Comparison of ENCODE assay signal across 1 cellular context in genomic region chrX:64427281-64427680, GRCh38.
TF ChIP-seq lines count a peak whose summit lies in the region.

No MANE protein-coding gene starts in this region.

TF ChIP-seq in GM23338, 12 proteins besides CTCF, POLR2A, EP300 and RAD21:
- TF ChIP-seq, protein P1, sequence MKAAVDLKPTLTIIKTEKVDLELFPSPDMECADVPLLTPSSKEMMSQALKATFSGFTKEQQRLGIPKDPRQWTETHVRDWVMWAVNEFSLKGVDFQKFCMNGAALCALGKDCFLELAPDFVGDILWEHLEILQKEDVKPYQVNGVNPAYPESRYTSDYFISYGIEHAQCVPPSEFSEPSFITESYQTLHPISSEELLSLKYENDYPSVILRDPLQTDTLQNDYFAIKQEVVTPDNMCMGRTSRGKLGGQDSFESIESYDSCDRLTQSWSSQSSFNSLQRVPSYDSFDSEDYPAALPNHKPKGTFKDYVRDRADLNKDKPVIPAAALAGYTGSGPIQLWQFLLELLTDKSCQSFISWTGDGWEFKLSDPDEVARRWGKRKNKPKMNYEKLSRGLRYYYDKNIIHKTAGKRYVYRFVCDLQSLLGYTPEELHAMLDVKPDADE (IDR thresholded peaks at IDR 0.05) = no peak
- TF ChIP-seq, protein P2, sequence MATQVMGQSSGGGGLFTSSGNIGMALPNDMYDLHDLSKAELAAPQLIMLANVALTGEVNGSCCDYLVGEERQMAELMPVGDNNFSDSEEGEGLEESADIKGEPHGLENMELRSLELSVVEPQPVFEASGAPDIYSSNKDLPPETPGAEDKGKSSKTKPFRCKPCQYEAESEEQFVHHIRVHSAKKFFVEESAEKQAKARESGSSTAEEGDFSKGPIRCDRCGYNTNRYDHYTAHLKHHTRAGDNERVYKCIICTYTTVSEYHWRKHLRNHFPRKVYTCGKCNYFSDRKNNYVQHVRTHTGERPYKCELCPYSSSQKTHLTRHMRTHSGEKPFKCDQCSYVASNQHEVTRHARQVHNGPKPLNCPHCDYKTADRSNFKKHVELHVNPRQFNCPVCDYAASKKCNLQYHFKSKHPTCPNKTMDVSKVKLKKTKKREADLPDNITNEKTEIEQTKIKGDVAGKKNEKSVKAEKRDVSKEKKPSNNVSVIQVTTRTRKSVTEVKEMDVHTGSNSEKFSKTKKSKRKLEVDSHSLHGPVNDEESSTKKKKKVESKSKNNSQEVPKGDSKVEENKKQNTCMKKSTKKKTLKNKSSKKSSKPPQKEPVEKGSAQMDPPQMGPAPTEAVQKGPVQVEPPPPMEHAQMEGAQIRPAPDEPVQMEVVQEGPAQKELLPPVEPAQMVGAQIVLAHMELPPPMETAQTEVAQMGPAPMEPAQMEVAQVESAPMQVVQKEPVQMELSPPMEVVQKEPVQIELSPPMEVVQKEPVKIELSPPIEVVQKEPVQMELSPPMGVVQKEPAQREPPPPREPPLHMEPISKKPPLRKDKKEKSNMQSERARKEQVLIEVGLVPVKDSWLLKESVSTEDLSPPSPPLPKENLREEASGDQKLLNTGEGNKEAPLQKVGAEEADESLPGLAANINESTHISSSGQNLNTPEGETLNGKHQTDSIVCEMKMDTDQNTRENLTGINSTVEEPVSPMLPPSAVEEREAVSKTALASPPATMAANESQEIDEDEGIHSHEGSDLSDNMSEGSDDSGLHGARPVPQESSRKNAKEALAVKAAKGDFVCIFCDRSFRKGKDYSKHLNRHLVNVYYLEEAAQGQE (IDR thresholded peaks at IDR 0.05; ENCODE audit: unreplicated experiment) = no peak
- TF ChIP-seq EZH2phosphoT487 (IDR thresholded peaks at IDR 0.05; ENCODE audit: unreplicated experiment) (no peak), NANOG (IDR thresholded peaks at IDR 0.05; ENCODE audit: borderline replicate concordance) (no peak), JUNB (IDR thresholded peaks at IDR 0.05; ENCODE audit: unreplicated experiment) (no peak), STAT1 (IDR thresholded peaks at IDR 0.05; ENCODE audit: unreplicated experiment) (no peak), ZNF114 (CRISPR knock-in tag; IDR thresholded peaks at IDR 0.05) (no peak)
- TF ChIP-seq, protein P3, sequence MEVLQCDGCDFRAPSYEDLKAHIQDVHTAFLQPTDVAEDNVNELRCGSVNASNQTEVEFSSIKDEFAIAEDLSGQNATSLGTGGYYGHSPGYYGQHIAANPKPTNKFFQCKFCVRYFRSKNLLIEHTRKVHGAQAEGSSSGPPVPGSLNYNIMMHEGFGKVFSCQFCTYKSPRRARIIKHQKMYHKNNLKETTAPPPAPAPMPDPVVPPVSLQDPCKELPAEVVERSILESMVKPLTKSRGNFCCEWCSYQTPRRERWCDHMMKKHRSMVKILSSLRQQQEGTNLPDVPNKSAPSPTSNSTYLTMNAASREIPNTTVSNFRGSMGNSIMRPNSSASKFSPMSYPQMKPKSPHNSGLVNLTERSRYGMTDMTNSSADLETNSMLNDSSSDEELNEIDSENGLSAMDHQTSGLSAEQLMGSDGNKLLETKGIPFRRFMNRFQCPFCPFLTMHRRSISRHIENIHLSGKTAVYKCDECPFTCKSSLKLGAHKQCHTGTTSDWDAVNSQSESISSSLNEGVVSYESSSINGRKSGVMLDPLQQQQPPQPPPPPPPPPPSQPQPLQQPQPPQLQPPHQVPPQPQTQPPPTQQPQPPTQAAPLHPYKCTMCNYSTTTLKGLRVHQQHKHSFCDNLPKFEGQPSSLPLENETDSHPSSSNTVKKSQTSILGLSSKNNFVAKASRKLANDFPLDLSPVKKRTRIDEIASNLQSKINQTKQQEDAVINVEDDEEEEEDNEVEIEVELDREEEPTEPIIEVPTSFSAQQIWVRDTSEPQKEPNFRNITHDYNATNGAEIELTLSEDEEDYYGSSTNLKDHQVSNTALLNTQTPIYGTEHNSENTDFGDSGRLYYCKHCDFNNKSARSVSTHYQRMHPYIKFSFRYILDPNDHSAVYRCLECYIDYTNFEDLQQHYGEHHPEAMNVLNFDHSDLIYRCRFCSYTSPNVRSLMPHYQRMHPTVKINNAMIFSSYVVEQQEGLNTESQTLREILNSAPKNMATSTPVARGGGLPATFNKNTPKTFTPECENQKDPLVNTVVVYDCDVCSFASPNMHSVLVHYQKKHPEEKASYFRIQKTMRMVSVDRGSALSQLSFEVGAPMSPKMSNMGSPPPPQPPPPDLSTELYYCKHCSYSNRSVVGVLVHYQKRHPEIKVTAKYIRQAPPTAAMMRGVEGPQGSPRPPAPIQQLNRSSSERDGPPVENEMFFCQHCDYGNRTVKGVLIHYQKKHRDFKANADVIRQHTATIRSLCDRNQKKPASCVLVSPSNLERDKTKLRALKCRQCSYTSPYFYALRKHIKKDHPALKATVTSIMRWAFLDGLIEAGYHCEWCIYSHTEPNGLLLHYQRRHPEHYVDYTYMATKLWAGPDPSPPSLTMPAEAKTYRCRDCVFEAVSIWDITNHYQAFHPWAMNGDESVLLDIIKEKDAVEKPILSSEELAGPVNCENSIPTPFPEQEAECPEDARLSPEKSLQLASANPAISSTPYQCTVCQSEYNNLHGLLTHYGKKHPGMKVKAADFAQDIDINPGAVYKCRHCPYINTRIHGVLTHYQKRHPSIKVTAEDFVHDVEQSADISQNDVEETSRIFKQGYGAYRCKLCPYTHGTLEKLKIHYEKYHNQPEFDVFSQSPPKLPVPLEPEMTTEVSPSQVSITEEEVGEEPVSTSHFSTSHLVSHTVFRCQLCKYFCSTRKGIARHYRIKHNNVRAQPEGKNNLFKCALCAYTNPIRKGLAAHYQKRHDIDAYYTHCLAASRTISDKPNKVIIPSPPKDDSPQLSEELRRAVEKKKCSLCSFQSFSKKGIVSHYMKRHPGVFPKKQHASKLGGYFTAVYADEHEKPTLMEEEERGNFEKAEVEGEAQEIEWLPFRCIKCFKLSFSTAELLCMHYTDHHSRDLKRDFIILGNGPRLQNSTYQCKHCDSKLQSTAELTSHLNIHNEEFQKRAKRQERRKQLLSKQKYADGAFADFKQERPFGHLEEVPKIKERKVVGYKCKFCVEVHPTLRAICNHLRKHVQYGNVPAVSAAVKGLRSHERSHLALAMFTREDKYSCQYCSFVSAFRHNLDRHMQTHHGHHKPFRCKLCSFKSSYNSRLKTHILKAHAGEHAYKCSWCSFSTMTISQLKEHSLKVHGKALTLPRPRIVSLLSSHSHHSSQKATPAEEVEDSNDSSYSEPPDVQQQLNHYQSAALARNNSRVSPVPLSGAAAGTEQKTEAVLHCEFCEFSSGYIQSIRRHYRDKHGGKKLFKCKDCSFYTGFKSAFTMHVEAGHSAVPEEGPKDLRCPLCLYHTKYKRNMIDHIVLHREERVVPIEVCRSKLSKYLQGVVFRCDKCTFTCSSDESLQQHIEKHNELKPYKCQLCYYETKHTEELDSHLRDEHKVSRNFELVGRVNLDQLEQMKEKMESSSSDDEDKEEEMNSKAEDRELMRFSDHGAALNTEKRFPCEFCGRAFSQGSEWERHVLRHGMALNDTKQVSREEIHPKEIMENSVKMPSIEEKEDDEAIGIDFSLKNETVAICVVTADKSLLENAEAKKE (CRISPR knock-in tag; IDR thresholded peaks at IDR 0.05) = no peak
